Comparison of ENCODE assay signal across 12 cellular contexts in genomic region chr3:197854596-197855343, GRCh38.
DNase-seq lines count a peak whose midpoint lies in the region; ATAC-seq and TF ChIP-seq lines count a peak whose summit lies in the region.
"Had no signal": no experiment of that assay in that cellular context is flagged by ENCODE, and none has a peak within 500 bp of the region (broad histone marks: within the 10 kb centered on the region; RNA-seq: fewer than 3 reads in every experiment).

No MANE protein-coding gene starts in this region.

- H3K9ac ChIP-seq in HUES6 (ENCODE audit: low read length) = peak overlapping the region; percentile 72

- H3K9me3 ChIP-seq in HUES6 (ENCODE audit: control insufficient read depth, insufficient read depth, low read depth, low read length) = no peaks in the 10 kb centered on the region
- H3K9me3 ChIP-seq: breast epithelium, left ventricle myocardium inferior had no signal

- H3K4me1 ChIP-seq in HUES6 (ENCODE audit: control insufficient read depth, insufficient read depth, low read length) = peaks cover 48% of the 10 kb centered on the region
- H3K4me1 ChIP-seq: breast epithelium, left ventricle myocardium inferior had no signal

- H3K27me3 ChIP-seq in HUES6 (ENCODE audit: control insufficient read depth, insufficient read depth, low read length) = no peaks in the 10 kb centered on the region
- H3K27me3 ChIP-seq: breast epithelium had no signal

- TF ChIP-seq CTCF in AG10803 (conservative IDR thresholded peaks at IDR 0.05; ENCODE audit: low read length) (no peak), choroid plexus epithelial cell (conservative IDR thresholded peaks at IDR 0.05; ENCODE audit: low read depth, low read length) (no peak)

- DNase-seq in AG10803 (ENCODE audit: low read depth) = peak; percentile 95
- peak; percentile 99 for DNase-seq in choroid plexus epithelial cell (ENCODE audit: low read depth)
- peak; percentile 67 for DNase-seq in kidney tubule cell (ENCODE audit: low spot score)
- no peak for DNase-seq in HuH-7.5 (ENCODE audit: low spot score)
- no peak for DNase-seq in LoVo (ENCODE audit: low spot score)
- DNase-seq: activated CD4-positive, alpha-beta T cell treated with anti-CD3 and anti-CD28 coated beads, Interleukin-2, amount 50 U/mL, for 4 hours; left ventricle myocardium inferior; NCI-H1092 had no signal

- H3K36me3 ChIP-seq in HUES6 (ENCODE audit: control insufficient read depth, insufficient read depth, low read length) = peaks cover 51% of the 10 kb centered on the region

- no peak for ATAC-seq in GM18868 (IDR thresholded peaks at IDR 0.05; ENCODE audit: unreplicated experiment)
- no peak for ATAC-seq in GM18520 (IDR thresholded peaks at IDR 0.05; ENCODE audit: unreplicated experiment)

- peak overlapping the region; percentile 95 for H3K27ac ChIP-seq in HUES6 (ENCODE audit: low read depth, low read length)
- H3K27ac ChIP-seq: breast epithelium, left ventricle myocardium inferior had no signal

- H3K4me3 ChIP-seq in AG10803 (ENCODE audit: low read length) = no peak overlapping the region
- H3K4me3 ChIP-seq in HUES6 (ENCODE audit: low read depth, low read length) = peak overlapping the region; percentile 10; the same call in 1 of the 2 replicates
- no peak overlapping the region for H3K4me3 ChIP-seq in choroid plexus epithelial cell (ENCODE audit: low read depth, low read length)
- H3K4me3 ChIP-seq: breast epithelium, left ventricle myocardium inferior had no signal

Comparison
In these comparisons a context has a peak if more than half of its experiments do, and no peak if none do; other contexts are left out.
1. DNase-seq: peak in AG10803 (single experiment), choroid plexus epithelial cell (single experiment) and kidney tubule cell (single experiment); none in HuH-7.5 (single experiment) and LoVo (single experiment).